In genomic region chr15:20380199-20380598, GRCh38 we compare ENCODE assay signal across 2 cellular contexts.
DNase-seq lines count a peak whose midpoint lies in the region; TF ChIP-seq lines count a peak whose summit lies in the region.
"Not testable (repeated sequence)": the region's sequence is repeated elsewhere in the genome, so short reads cannot be mapped to it uniquely, and the experiment has no call there.

No MANE protein-coding gene starts in this region.

- H3K36me3 Mint-ChIP-seq in endodermal cell (ENCODE audit: low read depth), result not testable (repeated sequence)

- not testable (repeated sequence) for H3K4me3 Mint-ChIP-seq in endodermal cell

- 69% methylated on average over 4 to 5 of the region's 5 CpGs for WGBS in endodermal cell (ENCODE audit: insufficient coverage in 1 of 2, insufficient read length in 1 of 2), 2 experiments
- WGBS in spleen, 5 donors, result 75 to 89% (median 84%) methylated on average over 5 of the region's 5 CpGs

- not testable (repeated sequence) for H3K9ac ChIP-seq in endodermal cell (ENCODE audit: extremely low read depth, low read length, poor library complexity, severe bottlenecking)

- intact Hi-C loops in spleen (cut with DNase I; ENCODE audit: low total_unique reads), result not testable (repeated sequence)

- H3K27ac ChIP-seq in endodermal cell (ENCODE audit: low read depth, low read length); spleen: not testable (repeated sequence)

- H3K4me1 Mint-ChIP-seq in endodermal cell, result not testable (repeated sequence)

- H3K27me3 Mint-ChIP-seq in endodermal cell (ENCODE audit: insufficient read depth), result not testable (repeated sequence)

- H3K4me1 ChIP-seq in endodermal cell (ENCODE audit: control insufficient read depth, insufficient read depth, low read length); spleen: not testable (repeated sequence)

- peaks cover 87% of the 10 kb centered on the region for H3K9me3 ChIP-seq in endodermal cell (ENCODE audit: control insufficient read depth, low read length)
- H3K9me3 ChIP-seq in spleen, result peaks cover 0 to 10% (median under 1%) of the 10 kb centered on the region in 8 donors

- not testable (repeated sequence) for H3K27me3 ChIP-seq in endodermal cell (ENCODE audit: control insufficient read depth, insufficient read depth, low read length, poor library complexity, severe bottlenecking); spleen (replicated peaks in 1 of 7)

- not testable (repeated sequence) for H3K36me3 ChIP-seq in endodermal cell (ENCODE audit: control insufficient read depth, insufficient read depth, low read length); spleen

- not testable (repeated sequence) for DNase-seq in endodermal cell
- DNase-seq in spleen, result peak; percentile 39

- TF ChIP-seq POLR2A in spleen (IDR thresholded peaks at IDR 0.05), result not testable (repeated sequence)

- H3K9me3 Mint-ChIP-seq in endodermal cell, result not testable (repeated sequence)

- H3K27ac Mint-ChIP-seq in endodermal cell, result not testable (repeated sequence)

- H3K4me3 ChIP-seq in endodermal cell (ENCODE audit: low read length), result peak overlapping the region; percentile 32
- not testable (repeated sequence) for H3K4me3 ChIP-seq in spleen

- TF ChIP-seq CTCF in endodermal cell (conservative IDR thresholded peaks at IDR 0.05); spleen (IDR thresholded peaks at IDR 0.05 in 8 of 11, conservative IDR thresholded peaks at IDR 0.05 in 3 of 11): not testable (repeated sequence)
